8 cellular contexts compared by ENCODE assay signal in the genomic region with DNA sequence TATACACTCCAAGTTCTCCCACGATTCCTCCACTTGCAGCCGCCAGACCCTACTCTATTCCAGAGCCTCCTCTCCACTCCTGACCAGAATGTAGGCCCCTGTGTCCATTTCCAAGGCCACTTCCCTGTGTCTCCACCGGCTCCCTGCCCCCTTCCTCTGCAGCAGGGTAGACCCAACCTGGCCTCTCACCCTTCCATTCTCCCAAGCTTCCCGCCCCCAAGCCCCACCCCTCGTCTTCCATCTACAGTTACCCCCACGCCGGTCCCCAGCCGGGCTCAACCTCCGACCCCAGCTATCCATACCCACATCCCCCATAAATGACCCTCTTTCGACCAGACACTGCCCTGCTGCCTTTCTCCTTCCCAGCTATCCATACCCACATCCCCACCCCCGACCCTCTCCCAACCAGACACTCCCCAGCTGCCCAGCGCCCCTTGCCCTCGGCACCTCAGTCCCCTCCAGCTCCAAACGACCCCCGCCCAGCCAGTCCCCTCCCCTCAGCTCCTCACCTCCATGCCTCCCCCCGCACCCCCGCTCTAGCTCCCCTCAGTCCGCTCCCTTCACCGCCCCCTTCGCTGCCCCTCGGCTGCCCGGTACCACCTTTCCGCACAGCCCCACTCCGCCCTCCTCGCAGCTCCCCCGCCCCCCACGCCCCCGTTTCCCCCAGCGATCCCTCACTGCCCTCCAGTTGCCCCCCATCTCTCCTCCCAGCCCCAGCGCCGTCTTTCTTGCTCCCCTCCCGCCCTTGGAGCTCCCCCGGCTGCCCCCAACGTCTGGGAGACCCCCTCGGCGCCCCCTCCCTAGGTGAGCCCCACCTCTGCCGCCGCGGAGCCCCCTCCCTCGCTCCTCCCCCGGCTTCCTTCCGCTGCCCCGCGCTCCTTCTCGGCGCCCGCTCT. TPM values are rescaled to one million over a fixed set of nuclear protein-coding genes. Genes with fewer than 3 reads are reported as not detected.
A peak's percentile ranks its signal among the peaks of the same experiment; 100 is the strongest.
DNase-seq lines count a peak whose midpoint lies in the region; ATAC-seq and TF ChIP-seq lines count a peak whose summit lies in the region.

No MANE protein-coding gene starts in this region.

- H3K27ac Mint-ChIP-seq in T-helper 2 cell treated with Interferon-gamma antibody and Interleukin-4, amounts not matched to agents 5 μg/mL and 100 μg/mL, for 36 hours = no peak overlapping the region
- no peak overlapping the region for H3K27ac Mint-ChIP-seq in activated B cell treated with CpG ODN at 0.5 μM for 24 hours

- TF ChIP-seq CTCF in activated B cell treated with CpG ODN at 0.5 μM for 24 hours (IDR thresholded peaks at IDR 0.05) (no peak), stomach (IDR thresholded peaks at IDR 0.05) (no peak)

- no peak overlapping the region for H3K9ac ChIP-seq in iPS-15b (ENCODE audit: low read depth, low read length)

- H3K27me3 ChIP-seq in iPS-15b (ENCODE audit: control insufficient read depth, insufficient read depth, low read length) (peaks cover 11% of the 10 kb centered on the region), stomach (peaks cover 4 to 53% (median 36%) of the 10 kb centered on the region in 3 donors)

- H3K4me3 Mint-ChIP-seq in T-helper 2 cell treated with Interferon-gamma antibody and Interleukin-4, amounts not matched to agents 5 μg/mL and 100 μg/mL, for 36 hours = peak overlapping the region; percentile 68
- peak overlapping the region; percentile 64 for H3K4me3 Mint-ChIP-seq in activated B cell treated with CpG ODN at 0.5 μM for 24 hours

- H3K4me3 ChIP-seq in iPS-15b (ENCODE audit: low read depth, low read length) = peak overlapping the region; percentile 71
- peak overlapping the region; percentile 40 to 61 (median 50) for H3K4me3 ChIP-seq in stomach

- peaks cover 47% of the 10 kb centered on the region for H3K27me3 Mint-ChIP-seq in T-helper 2 cell treated with Interferon-gamma antibody and Interleukin-4, amounts not matched to agents 5 μg/mL and 100 μg/mL, for 36 hours (ENCODE audit: low read depth)
- H3K27me3 Mint-ChIP-seq in activated B cell treated with CpG ODN at 0.5 μM for 24 hours = peaks cover 33% of the 10 kb centered on the region

- H3K4me1 Mint-ChIP-seq in T-helper 2 cell treated with Interferon-gamma antibody and Interleukin-4, amounts not matched to agents 5 μg/mL and 100 μg/mL, for 36 hours (ENCODE audit: low read depth) = peaks cover 8% of the 10 kb centered on the region
- H3K4me1 Mint-ChIP-seq in activated B cell treated with CpG ODN at 0.5 μM for 24 hours = peaks cover 9% of the 10 kb centered on the region

- H3K4me1 ChIP-seq in iPS-15b (ENCODE audit: control insufficient read depth, insufficient read depth, low read length) (peaks cover 2% of the 10 kb centered on the region), stomach (peaks cover 0 to 15% (median 11%) of the 10 kb centered on the region in 4 donors)

- ATAC-seq in activated B cell treated with CpG ODN at 0.5 μM for 24 hours (ENCODE audit: low read depth) (peak; percentile 7), HG02678 (IDR thresholded peaks at IDR 0.05; ENCODE audit: unreplicated experiment) (no peak)

- POLR2A ChIA-PET in activated B cell treated with CpG ODN at 0.5 μM for 24 hours (lab: Charles Lee) = interaction anchor here (0.5 to 0.9 kb wide), 3 partner anchors 19 to 382 kb away, joined by 3 to 4 read pairs (median 3); a partner anchor contains a TSS

- H3K27ac ChIP-seq in stomach = no peak overlapping the region

- no peak for TF ChIP-seq POLR2A in stomach (IDR thresholded peaks at IDR 0.05)

- H3K9me3 ChIP-seq in iPS-15b (ENCODE audit: control insufficient read depth, insufficient read depth, low read length) (no peaks in the 10 kb centered on the region), stomach (no peaks in the 10 kb centered on the region)

- H3K36me3 ChIP-seq in iPS-15b (ENCODE audit: control insufficient read depth, insufficient read depth, low read length) (no peaks in the 10 kb centered on the region), stomach (no peaks in the 10 kb centered on the region)

- intact Hi-C loops in activated B cell treated with CpG ODN at 0.5 μM for 24 hours (cut with micrococcal nuclease) (no loop called here), stomach (cut with DNase I; ENCODE audit: low total_unique reads) (no loop called here)

- no peaks in the 10 kb centered on the region for H3K36me3 Mint-ChIP-seq in T-helper 2 cell treated with Interferon-gamma antibody and Interleukin-4, amounts not matched to agents 5 μg/mL and 100 μg/mL, for 36 hours (ENCODE audit: low read depth)
- no peaks in the 10 kb centered on the region for H3K36me3 Mint-ChIP-seq in activated B cell treated with CpG ODN at 0.5 μM for 24 hours (ENCODE audit: low read depth)

- DNase-seq in T-helper 2 cell treated with Interferon-gamma antibody and Interleukin-4, amounts not matched to agents 5 μg/mL and 100 μg/mL, for 36 hours (ENCODE audit: low spot score) = no peak
- DNase-seq in T-helper 2 cell = no peak
- no peak for DNase-seq in activated B cell treated with CpG ODN at 0.5 μM for 24 hours
- no peak for DNase-seq in stomach
- DNase-seq in stimulated activated CD4-positive, alpha-beta T cell treated with anti-CD3 and anti-CD28 coated beads, Interleukin-4, amount 100 ng/mL, for 4 hours = no peak
- DNase-seq in epidermal melanocyte (ENCODE audit: insufficient read length, low spot score) = no peak

- WGBS in stomach, 5 donors = 13 to 25% (median 16%) methylated on average over 26 to 47 of the region's 47 CpGs

- CTCF ChIA-PET in activated B cell treated with CpG ODN at 0.5 μM for 24 hours (lab: Charles Lee) = no interaction called here

- no peaks in the 10 kb centered on the region for H3K9me3 Mint-ChIP-seq in T-helper 2 cell treated with Interferon-gamma antibody and Interleukin-4, amounts not matched to agents 5 μg/mL and 100 μg/mL, for 36 hours
- no peaks in the 10 kb centered on the region for H3K9me3 Mint-ChIP-seq in activated B cell treated with CpG ODN at 0.5 μM for 24 hours

- TF ChIP-seq EP300 in stomach (IDR thresholded peaks at IDR 0.05) = no peak

RNA-seq across cellular contexts. Expression of a gene that starts 0.7 kb away (rescaled TPM):
- 0.02 TPM in 1 of 2 replicates, not detected in the other for total RNA-seq in activated B cell treated with CpG ODN at 0.5 μM for 24 hours
- 1 to 10 TPM in 2 of 5 donors, under 1 TPM in 3; under 0.01 to 2.2 (median 0.14) TPM for total RNA-seq in stomach
- under 1 TPM in 2 of 3 donors, not detected in 1; 0.13 to 0.31 TPM for polyA plus RNA-seq in stomach

RNA-seq across cellular contexts. Expression of a gene that starts 43.8 kb away (rescaled TPM):
- total RNA-seq in activated B cell treated with CpG ODN at 0.5 μM for 24 hours (18.4 and 18.8 TPM in 2 replicates), stomach (10 to 100 TPM in 2 of 5 donors, 1 to 10 TPM in 3; 4.2 to 15.4 (median 7.0) TPM)
- 1 to 10 TPM; 5.7 to 8.4 (median 7.5) TPM for polyA plus RNA-seq in stomach
